In genomic region chr2:39573276-39573675, GRCh38 we compare ENCODE assay signal across 6 cellular contexts.
"Had no signal": no experiment of that assay in that cellular context is flagged by ENCODE, and none has a peak within 500 bp of the region (broad histone marks: within the 10 kb centered on the region; RNA-seq: fewer than 3 reads in every experiment).

No MANE protein-coding gene starts in this region.

- H3K27ac ChIP-seq: GM23248 had no signal

- FAIRE-seq: HepG2 had no signal

- DNase-seq: GM23248, GOT3, H9, HCEC 1CT, KBM-7 had no signal

- H3K4me3 ChIP-seq: GM23248 had no signal
